ENCODE assay signal across 1 cellular context in the genomic region with DNA sequence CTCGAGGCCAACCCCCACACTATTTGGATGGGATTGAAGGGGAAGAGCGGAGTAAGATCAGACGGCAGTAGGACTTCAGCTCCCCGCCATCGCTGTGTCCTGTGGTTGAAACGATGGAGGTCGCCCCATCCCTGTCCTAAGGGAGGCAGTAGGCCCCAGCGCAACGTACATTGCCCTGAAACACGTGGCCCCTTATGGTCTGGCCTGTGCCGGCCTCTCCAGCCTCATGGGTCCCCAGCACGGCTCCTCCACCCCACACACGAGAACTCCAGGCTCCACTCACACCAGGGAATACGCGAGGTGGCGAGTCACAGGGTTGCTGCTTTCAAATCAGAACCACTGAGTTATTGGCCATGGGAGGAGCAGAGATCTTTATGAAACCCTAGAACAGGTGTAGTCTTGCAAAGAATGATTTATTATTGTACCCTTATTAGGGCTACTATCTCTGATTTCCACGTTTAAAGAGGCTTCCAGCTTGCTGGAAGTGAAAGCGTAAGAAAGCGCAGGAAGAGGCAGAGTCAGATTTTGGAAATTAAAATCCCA.
TF ChIP-seq lines count a peak whose summit lies in the region.

No MANE protein-coding gene starts in this region.

TF ChIP-seq in HEK293, 187 proteins besides CTCF, POLR2A, EP300 and RAD21 (continued from another document and continues in another):
- no peak for TF ChIP-seq ZFP3 (tag by site-specific recombination; IDR thresholded peaks at IDR 0.05; ENCODE audit: low read depth)
- TF ChIP-seq ZSCAN30 (tag by site-specific recombination; IDR thresholded peaks at IDR 0.05), result no peak
- TF ChIP-seq, protein P1, sequence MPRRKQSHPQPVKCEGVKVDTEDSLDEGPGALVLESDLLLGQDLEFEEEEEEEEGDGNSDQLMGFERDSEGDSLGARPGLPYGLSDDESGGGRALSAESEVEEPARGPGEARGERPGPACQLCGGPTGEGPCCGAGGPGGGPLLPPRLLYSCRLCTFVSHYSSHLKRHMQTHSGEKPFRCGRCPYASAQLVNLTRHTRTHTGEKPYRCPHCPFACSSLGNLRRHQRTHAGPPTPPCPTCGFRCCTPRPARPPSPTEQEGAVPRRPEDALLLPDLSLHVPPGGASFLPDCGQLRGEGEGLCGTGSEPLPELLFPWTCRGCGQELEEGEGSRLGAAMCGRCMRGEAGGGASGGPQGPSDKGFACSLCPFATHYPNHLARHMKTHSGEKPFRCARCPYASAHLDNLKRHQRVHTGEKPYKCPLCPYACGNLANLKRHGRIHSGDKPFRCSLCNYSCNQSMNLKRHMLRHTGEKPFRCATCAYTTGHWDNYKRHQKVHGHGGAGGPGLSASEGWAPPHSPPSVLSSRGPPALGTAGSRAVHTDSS (tag by site-specific recombination; IDR thresholded peaks at IDR 0.05), result no peak
- peak; percentile 5; the same call in 1 of the 2 replicates for TF ChIP-seq ZNF629 (tag by site-specific recombination; IDR thresholded peaks at IDR 0.05)
- TF ChIP-seq ZNF274 (IDR thresholded peaks at IDR 0.05; ENCODE audit: low read length), result no peak
- TF ChIP-seq ZNF274 (tag by site-specific recombination; IDR thresholded peaks at IDR 0.05; ENCODE audit: borderline replicate concordance), result no peak
- no peak for TF ChIP-seq ZFHX2 (tag by site-specific recombination; conservative IDR thresholded peaks at IDR 0.05)
- TF ChIP-seq ZNF391 (tag by site-specific recombination; IDR thresholded peaks at IDR 0.05; ENCODE audit: borderline replicate concordance, low read depth), result no peak
- TF ChIP-seq ZNF148 (tag by site-specific recombination; IDR thresholded peaks at IDR 0.05; ENCODE audit: borderline replicate concordance), result no peak
- no peak for TF ChIP-seq ATF2 (tag by site-specific recombination; IDR thresholded peaks at IDR 0.05; ENCODE audit: low read depth)
- TF ChIP-seq REPIN1 (tag by site-specific recombination; IDR thresholded peaks at IDR 0.05; ENCODE audit: low read depth), result peak; percentile 89; the same call in 1 of the 2 replicates
- TF ChIP-seq GLIS1 (tag by site-specific recombination; IDR thresholded peaks at IDR 0.05), result no peak
- no peak for TF ChIP-seq ZNF175 (tag by site-specific recombination; IDR thresholded peaks at IDR 0.05)
- 0 out of 2 replicates have a peak, but pooled peaks have one; percentile 87 for TF ChIP-seq ZNF561 (tag by site-specific recombination; IDR thresholded peaks at IDR 0.05; ENCODE audit: borderline replicate concordance)
- TF ChIP-seq MEIS1 (CRISPR knock-in tag; IDR thresholded peaks at IDR 0.05; ENCODE audit: borderline replicate concordance), result no peak
- no peak for TF ChIP-seq BCL11A (tag by site-specific recombination; IDR thresholded peaks at IDR 0.05; ENCODE audit: low read depth)
- TF ChIP-seq ZNF138 (tag by site-specific recombination; IDR thresholded peaks at IDR 0.05; ENCODE audit: borderline replicate concordance), result no peak
- TF ChIP-seq SP2 (tag by site-specific recombination; IDR thresholded peaks at IDR 0.05), result no peak
- TF ChIP-seq KLF16 (tag by site-specific recombination; IDR thresholded peaks at IDR 0.05), result peak; percentile 46; the same call in 1 of the 2 replicates
- TF ChIP-seq YY1 (tag by site-specific recombination; IDR thresholded peaks at IDR 0.05), result peak; percentile 74
- TF ChIP-seq ZNF747 (tag by site-specific recombination; IDR thresholded peaks at IDR 0.05), result no peak
- no peak for TF ChIP-seq ZNF292 (tag by site-specific recombination; IDR thresholded peaks at IDR 0.05; ENCODE audit: borderline replicate concordance, low read depth)
- TF ChIP-seq PRDM4 (tag by site-specific recombination; IDR thresholded peaks at IDR 0.05), result 0 out of 2 replicates have a peak, but pooled peaks have one; percentile 34
- TF ChIP-seq HIC1 (tag by site-specific recombination; IDR thresholded peaks at IDR 0.05), result no peak
- 0 out of 2 replicates have a peak, but pooled peaks have one; percentile 40 for TF ChIP-seq ZNF692 (tag by site-specific recombination; IDR thresholded peaks at IDR 0.05)
- TF ChIP-seq, protein P2, sequence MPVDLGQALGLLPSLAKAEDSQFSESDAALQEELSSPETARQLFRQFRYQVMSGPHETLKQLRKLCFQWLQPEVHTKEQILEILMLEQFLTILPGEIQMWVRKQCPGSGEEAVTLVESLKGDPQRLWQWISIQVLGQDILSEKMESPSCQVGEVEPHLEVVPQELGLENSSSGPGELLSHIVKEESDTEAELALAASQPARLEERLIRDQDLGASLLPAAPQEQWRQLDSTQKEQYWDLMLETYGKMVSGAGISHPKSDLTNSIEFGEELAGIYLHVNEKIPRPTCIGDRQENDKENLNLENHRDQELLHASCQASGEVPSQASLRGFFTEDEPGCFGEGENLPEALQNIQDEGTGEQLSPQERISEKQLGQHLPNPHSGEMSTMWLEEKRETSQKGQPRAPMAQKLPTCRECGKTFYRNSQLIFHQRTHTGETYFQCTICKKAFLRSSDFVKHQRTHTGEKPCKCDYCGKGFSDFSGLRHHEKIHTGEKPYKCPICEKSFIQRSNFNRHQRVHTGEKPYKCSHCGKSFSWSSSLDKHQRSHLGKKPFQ (tag by site-specific recombination; IDR thresholded peaks at IDR 0.05), result 0 out of 2 replicates have a peak, but pooled peaks have one; percentile 13
- TF ChIP-seq, protein P3, sequence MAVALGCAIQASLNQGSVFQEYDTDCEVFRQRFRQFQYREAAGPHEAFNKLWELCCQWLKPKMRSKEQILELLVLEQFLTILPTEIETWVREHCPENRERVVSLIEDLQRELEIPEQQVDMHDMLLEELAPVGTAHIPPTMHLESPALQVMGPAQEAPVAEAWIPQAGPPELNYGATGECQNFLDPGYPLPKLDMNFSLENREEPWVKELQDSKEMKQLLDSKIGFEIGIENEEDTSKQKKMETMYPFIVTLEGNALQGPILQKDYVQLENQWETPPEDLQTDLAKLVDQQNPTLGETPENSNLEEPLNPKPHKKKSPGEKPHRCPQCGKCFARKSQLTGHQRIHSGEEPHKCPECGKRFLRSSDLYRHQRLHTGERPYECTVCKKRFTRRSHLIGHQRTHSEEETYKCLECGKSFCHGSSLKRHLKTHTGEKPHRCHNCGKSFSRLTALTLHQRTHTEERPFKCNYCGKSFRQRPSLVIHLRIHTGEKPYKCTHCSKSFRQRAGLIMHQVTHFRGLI (tag by site-specific recombination; IDR thresholded peaks at IDR 0.05), result no peak; the same call in 1 of the 2 replicates
- no peak for TF ChIP-seq KLF10 (tag by site-specific recombination; IDR thresholded peaks at IDR 0.05)
- no peak for TF ChIP-seq ZNF677 (tag by site-specific recombination; IDR thresholded peaks at IDR 0.05)
- no peak for TF ChIP-seq OSR2 (tag by site-specific recombination; IDR thresholded peaks at IDR 0.05)
- no peak for TF ChIP-seq FEZF1 (tag by site-specific recombination; IDR thresholded peaks at IDR 0.05)
- peak; percentile 28; the same call in 1 of the 2 replicates for TF ChIP-seq ZNF701 (tag by site-specific recombination; IDR thresholded peaks at IDR 0.05)
- TF ChIP-seq ZNF785 (tag by site-specific recombination; IDR thresholded peaks at IDR 0.05), result no peak
- TF ChIP-seq SALL2 (tag by site-specific recombination; IDR thresholded peaks at IDR 0.05; ENCODE audit: borderline replicate concordance), result no peak
- no peak for TF ChIP-seq ZNF76 (tag by site-specific recombination; IDR thresholded peaks at IDR 0.05; ENCODE audit: borderline replicate concordance, low read depth)
- TF ChIP-seq ZBTB49 (tag by site-specific recombination; IDR thresholded peaks at IDR 0.05; ENCODE audit: low read depth), result no peak
- no peak; the same call in 1 of the 2 replicates for TF ChIP-seq ZNF777 (tag by site-specific recombination; IDR thresholded peaks at IDR 0.05; ENCODE audit: borderline replicate concordance)
- peak; percentile 11; the same call in 1 of the 2 replicates for TF ChIP-seq ZFP69B (tag by site-specific recombination; IDR thresholded peaks at IDR 0.05)
- peak; percentile 43; the same call in 1 of the 2 replicates for TF ChIP-seq ZNF2 (tag by site-specific recombination; IDR thresholded peaks at IDR 0.05)
- TF ChIP-seq ZNF580 (tag by site-specific recombination; IDR thresholded peaks at IDR 0.05), result 0 out of 2 replicates have a peak, but pooled peaks have one; percentile 77
- no peak for TF ChIP-seq ZNF544 (tag by site-specific recombination; IDR thresholded peaks at IDR 0.05)
